8 cellular contexts compared by ENCODE assay signal in genomic region chr7:152674860-152675760, GRCh38. TPM values are rescaled to one million over a fixed set of nuclear protein-coding genes. Genes with fewer than 3 reads are reported as not detected.
DNase-seq lines count a peak whose midpoint lies in the region; ATAC-seq, FAIRE-seq and TF ChIP-seq lines count a peak whose summit lies in the region.

No MANE protein-coding gene starts in this region.

- H3K36me3 Mint-ChIP-seq in activated naive CD4-positive, alpha-beta T cell treated with anti-CD3 and anti-CD28 coated beads, Interleukin-2, amount 50 U/mL, for 72 hours, result peaks cover 15 to 21% of the 10 kb centered on the region in 2 donors

- no peaks in the 10 kb centered on the region for H4K20me1 ChIP-seq in keratinocyte (ENCODE audit: control insufficient read depth, extremely low read depth, insufficient read depth, low read length)

- H3K27me3 ChIP-seq in keratinocyte (ENCODE audit: control insufficient read depth, extremely low read depth, insufficient read depth, low read length) (no peaks in the 10 kb centered on the region), subcutaneous abdominal adipose tissue (ENCODE audit: control insufficient read depth in 5 of 5, insufficient read depth in 4 of 5, low read length in 5 of 5) (no peaks in the 10 kb centered on the region)

- H3K9me1 ChIP-seq in keratinocyte (ENCODE audit: control insufficient read depth, extremely low read depth, insufficient read depth, low read length), result no peaks in the 10 kb centered on the region

- H2AFZ ChIP-seq in keratinocyte (ENCODE audit: control insufficient read depth, low read length), result peak overlapping the region; percentile 92

- H3K9me3 ChIP-seq in keratinocyte (ENCODE audit: control insufficient read depth, low read depth, low read length) (no peaks in the 10 kb centered on the region), subcutaneous abdominal adipose tissue (ENCODE audit: control insufficient read depth in 5 of 5, low read length in 5 of 5) (no peaks in the 10 kb centered on the region)

- TF ChIP-seq CTCF in keratinocyte (optimal IDR thresholded peaks at IDR 0.05 in 1 of 3, IDR thresholded peaks at IDR 0.05 in 1 of 3, conservative IDR thresholded peaks at IDR 0.05 in 1 of 3; ENCODE audit: extremely low read depth in 1 of 3, insufficient read depth in 2 of 3, low read length in 3 of 3), result no peak

- H3K36me3 ChIP-seq in keratinocyte (ENCODE audit: control insufficient read depth in 2 of 2, extremely low read depth in 1 of 2, insufficient read depth in 2 of 2, low read length in 2 of 2) (no peaks in the 10 kb centered on the region), subcutaneous abdominal adipose tissue (ENCODE audit: control insufficient read depth in 5 of 5, insufficient read depth in 5 of 5, low read length in 5 of 5) (no peaks in the 10 kb centered on the region)

- H3K4me2 ChIP-seq in keratinocyte (ENCODE audit: control insufficient read depth, extremely low read depth, insufficient read depth, low read depth, low read length), result peak overlapping the region; percentile 97

- H3K4me3 ChIP-seq in keratinocyte (ENCODE audit: control insufficient read depth in 2 of 3, extremely low read depth in 1 of 3, insufficient read depth in 2 of 3, low read depth in 1 of 3, low read length in 3 of 3) (peak overlapping the region; percentile 70 to 92 (median 90)), subcutaneous abdominal adipose tissue (ENCODE audit: low read depth in 1 of 5, low read length in 5 of 5) (peak overlapping the region; percentile 57 to 87 (median 82))

- FAIRE-seq in keratinocyte (lab: Jason Lieb, UNC), result no peak

- ATAC-seq in GM18505 (IDR thresholded peaks at IDR 0.05; ENCODE audit: unreplicated experiment) (peak; percentile 28), HG03159 (IDR thresholded peaks at IDR 0.05; ENCODE audit: unreplicated experiment) (peak; percentile 23)
- ATAC-seq in activated naive CD4-positive, alpha-beta T cell treated with anti-CD3 and anti-CD28 coated beads, Interleukin-2, amount 50 U/mL, for 72 hours, result peak; percentile 30 to 31

- peak overlapping the region; percentile 89 to 100 for H3K27ac Mint-ChIP-seq in activated naive CD4-positive, alpha-beta T cell treated with anti-CD3 and anti-CD28 coated beads, Interleukin-2, amount 50 U/mL, for 72 hours

- peak overlapping the region; percentile 80 for H3K27ac ChIP-seq in keratinocyte (ENCODE audit: control insufficient read depth, insufficient read depth, low read length)
- no peak overlapping the region for H3K27ac ChIP-seq in subcutaneous abdominal adipose tissue (ENCODE audit: low read depth, low read length)

- H3K4me1 ChIP-seq in keratinocyte (ENCODE audit: control insufficient read depth, extremely low read depth, insufficient read depth, low read length), result peaks cover 7% of the 10 kb centered on the region
- H3K4me1 ChIP-seq in subcutaneous abdominal adipose tissue (ENCODE audit: control insufficient read depth in 5 of 5, insufficient read depth in 5 of 5, low read length in 5 of 5), result peaks cover 0 to 15% (median 11%) of the 10 kb centered on the region in 5 donors

- no peak for TF ChIP-seq POLR2A in GM18505 (IDR thresholded peaks at IDR 0.05; ENCODE audit: borderline replicate concordance, extremely low read depth, insufficient read depth, insufficient read length)

- dilution Hi-C loops in keratinocyte (cut with MboI; ENCODE audit: extremely low pct_ligation_motif_present, low sequenced_read_pairs), result no loop called here

- DNase-seq in AG08396 (ENCODE audit: low spot score) (peak; percentile 48), NCI-H446 treated with DMSO at 0.1 percent for 48 hours (lab: John Stamatoyannopoulos, UW) (peak; percentile 25), keratinocyte (ENCODE audit: low read depth, low spot score) (no peak), middle frontal gyrus (ENCODE audit: extremely low spot score, low spot score) (no peak)
- peak in 1 of 2 donors; percentile 21 for DNase-seq in activated naive CD4-positive, alpha-beta T cell treated with anti-CD3 and anti-CD28 coated beads, Interleukin-2, amount 50 U/mL, for 72 hours (ENCODE audit: low spot score in 2 of 2)

- H3K9ac ChIP-seq in keratinocyte (ENCODE audit: control insufficient read depth, extremely low read depth, insufficient read depth, low read length) (peak overlapping the region; percentile 82), subcutaneous abdominal adipose tissue (ENCODE audit: low read length in 5 of 5) (peak overlapping the region in 4 of 5 donors; percentile 48 to 87 (median 70))

- H3K9me3 Mint-ChIP-seq in activated naive CD4-positive, alpha-beta T cell treated with anti-CD3 and anti-CD28 coated beads, Interleukin-2, amount 50 U/mL, for 72 hours, result no peaks in the 10 kb centered on the region

- peaks cover 52% of the 10 kb centered on the region for H3K79me2 ChIP-seq in keratinocyte (ENCODE audit: control insufficient read depth, insufficient read depth, low read length)

RNA-seq across cellular contexts. Expression of gene XRCC2, which starts 0.8 kb away (rescaled TPM):
- total RNA-seq in activated naive CD4-positive, alpha-beta T cell treated with anti-CD3 and anti-CD28 coated beads, Interleukin-2, amount 50 U/mL, for 72 hours, result 10 to 100 TPM; 11.5 to 26.2 TPM
- 0.86 to 3.8 TPM (median 2.0 TPM) in 3 replicates for polyA plus RNA-seq in keratinocyte
- polyA plus RNA-seq in keratinocyte (2011; ENCODE audit: low read depth), result 0.42 TPM
- 0.48 and 0.84 TPM in 2 replicates for polyA plus RNA-seq in keratinocyte (2011; cell fraction: cytosol; rRNA removed)
- 2.5 and 3.1 TPM in 2 replicates for polyA plus RNA-seq in keratinocyte (2011; cell fraction: nucleus; rRNA removed)
- 0.13 and 2.0 TPM in 2 replicates for polyA plus RNA-seq in keratinocyte (2012; ENCODE audit: low replicate concordance)
- polyA minus RNA-seq in keratinocyte, result 0.43 to 3.5 TPM (median 0.62 TPM) in 3 replicates
- polyA minus RNA-seq in keratinocyte (2011; cell fraction: cytosol; rRNA and poly(A)+ RNA removed), result 0.58 TPM
- 1.3 and 1.6 TPM in 2 replicates for polyA minus RNA-seq in keratinocyte (2011; cell fraction: nucleus; rRNA and poly(A)+ RNA removed)

Comparison
In these comparisons a context has a peak if more than half of its experiments do, and no peak if none do; other contexts are left out.
1. DNase-seq: peak in AG08396 (single experiment) and NCI-H446 treated with DMSO at 0.1 percent for 48 hours (single experiment); none in keratinocyte (single experiment) and middle frontal gyrus (single experiment).
2. Peak in every context shown above with its lines, with median percentiles within 50 percentile points of each other: ATAC-seq.